16 cellular contexts compared by ENCODE assay signal in the genomic region with DNA sequence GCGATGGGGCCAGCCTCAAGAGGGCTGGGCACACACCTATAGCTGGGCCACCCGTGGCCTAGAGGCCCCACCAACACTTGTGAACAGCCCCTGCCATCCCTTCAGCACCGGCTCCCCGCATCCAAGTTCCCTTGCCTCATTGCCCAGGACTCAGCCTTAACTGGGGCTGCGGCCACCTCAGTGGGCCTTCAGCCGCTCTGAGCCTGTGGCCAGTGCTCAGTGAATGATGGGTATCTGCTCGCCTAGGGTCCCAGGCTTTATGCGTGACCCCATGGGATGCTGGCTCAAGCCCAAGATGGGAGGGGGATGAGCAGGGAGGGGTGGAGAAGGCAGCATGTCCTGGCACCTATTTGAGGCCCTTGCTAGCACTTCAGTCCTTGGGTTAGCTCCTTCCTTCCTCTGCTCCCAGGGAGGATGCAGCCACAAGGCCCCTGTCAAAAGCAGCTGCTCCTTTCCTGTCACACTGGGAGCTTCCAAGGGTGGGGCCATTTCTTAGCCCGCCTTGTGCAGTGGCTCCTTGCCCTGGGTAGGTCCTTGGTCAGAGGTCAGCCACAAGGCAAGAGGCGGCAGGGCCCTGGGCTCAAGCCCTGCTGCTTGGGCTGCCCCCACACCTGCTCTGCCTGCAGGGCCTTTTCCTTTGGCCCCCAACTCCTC. TPM values are rescaled to one million over a fixed set of nuclear protein-coding genes. Genes with fewer than 3 reads are reported as not detected.
A peak's percentile ranks its signal among the peaks of the same experiment; 100 is the strongest.
DNase-seq lines count a peak whose midpoint lies in the region; ATAC-seq, FAIRE-seq and TF ChIP-seq lines count a peak whose summit lies in the region.
"Had no signal": no experiment of that assay in that cellular context is flagged by ENCODE, and none has a peak within 500 bp of the region (broad histone marks: within the 10 kb centered on the region; RNA-seq: fewer than 3 reads in every experiment).

No MANE protein-coding gene starts in this region.

- H3K9me1 ChIP-seq in K562 (ENCODE audit: control insufficient read depth, insufficient read depth, low read length): peaks cover 7% of the 10 kb centered on the region

- H2AFZ ChIP-seq in K562 (ENCODE audit: low read depth, low read length): no peak overlapping the region
- H2AFZ ChIP-seq: GM23338 had no signal

- TF ChIP-seq EP300 in K562 (IDR thresholded peaks at IDR 0.05; ENCODE audit: low read length): no peak

- 1% methylated on average over 10 of the region's 10 CpGs for WGBS in K562 (ENCODE audit: insufficient coverage, low coverage, missing lambda C conversion rate)
- 92 to 94% methylated on average over 10 of the region's 10 CpGs for WGBS in pancreas, 2 donors
- no CpG with 5 or more reads among the region's 10 CpGs for WGBS in right lobe of liver (ENCODE audit: insufficient coverage, low coverage, low lambda C conversion rate, missing lambda C conversion rate)

- H3K27me3 ChIP-seq in K562 (ENCODE audit: control insufficient read depth in 2 of 2, insufficient read depth in 2 of 2, low read length in 2 of 2): peaks cover 91 to 100% of the 10 kb centered on the region in 2 experiments
- H3K27me3 ChIP-seq in pancreas: no peaks in the 10 kb centered on the region
- no peaks in the 10 kb centered on the region for H3K27me3 ChIP-seq in right lobe of liver

- no peak overlapping the region for H3K4me2 ChIP-seq in K562 (ENCODE audit: insufficient read depth, low read length)
- H3K4me2 ChIP-seq: GM23338 had no signal

- H3K79me2 ChIP-seq in K562 (ENCODE audit: control insufficient read depth, insufficient read depth, low read length): no peaks in the 10 kb centered on the region

- peak overlapping the region in 1 of 2 experiments; percentile 34; a peak in 1 of 4 replicates for H3K9ac ChIP-seq in K562 (ENCODE audit: insufficient read depth in 1 of 2, low read depth in 2 of 2, low read length in 2 of 2)

- H3K27ac ChIP-seq in K562 (ENCODE audit: extremely low read depth, low read depth, low read length) (no peak overlapping the region), substantia nigra (ENCODE audit: low read depth, low read length, poor library complexity, severe bottlenecking) (peak overlapping the region; percentile 100), pancreas (no peak overlapping the region), right lobe of liver (no peak overlapping the region)
- H3K27ac ChIP-seq: C4-2B had no signal

- H3K4me1 ChIP-seq in K562 (replicated peaks in 1 of 2; ENCODE audit: control insufficient read depth in 2 of 2, insufficient read depth in 2 of 2, low read length in 2 of 2) (peaks cover 0 to 42% of the 10 kb centered on the region in 2 experiments; a peak in 3 of 5 replicates), pancreas (no peaks in the 10 kb centered on the region), right lobe of liver (no peaks in the 10 kb centered on the region)

- CTCF ChIA-PET in K562 (lab: Yijun Ruan, JAX; ENCODE audit: low intra/inter-chr PET ratio): no interaction called here

- peaks cover 99% of the 10 kb centered on the region for H4K20me1 ChIP-seq in K562 (replicated peaks; ENCODE audit: control insufficient read depth, insufficient read depth, low read length)

- H3K4me3 ChIP-seq in K562 (no peak overlapping the region), pancreas (no peak overlapping the region), right lobe of liver (no peak overlapping the region)
- H3K4me3 ChIP-seq: GM12878, GM23338 had no signal

- intact Hi-C loops in K562 (cut with micrococcal nuclease): no loop called here
- intact Hi-C loops in pancreas (cut with DNase I): no loop called here
- intact Hi-C loops in right lobe of liver (cut with DNase I): no loop called here

- in situ Hi-C loops in K562 (cut with MboI): no loop called here

- TF ChIP-seq RAD21 in K562 (CRISPR knock-in tag; conservative IDR thresholded peaks at IDR 0.05 in 1 of 2, IDR thresholded peaks at IDR 0.05 in 1 of 2): no peak

- TF ChIP-seq POLR2A in K562 (conservative IDR thresholded peaks at IDR 0.05) (no peak), right lobe of liver (IDR thresholded peaks at IDR 0.05) (no peak)

- FAIRE-seq in K562 (lab: Jason Lieb, UNC): no peak
- no peak for FAIRE-seq in pancreas (lab: Jason Lieb, UNC)
- FAIRE-seq: GM12878, GM18507 had no signal

- BruUV-seq in K562 (replicated peaks; lab: Mats Ljungman, UMichigan): no TSS peak

- H3K36me3 ChIP-seq in K562 (ENCODE audit: control insufficient read depth, insufficient read depth, low read length) (no peaks in the 10 kb centered on the region), pancreas (no peaks in the 10 kb centered on the region), right lobe of liver (no peaks in the 10 kb centered on the region)

- no peaks in the 10 kb centered on the region for H3K9me3 ChIP-seq in K562 (replicated peaks; ENCODE audit: control insufficient read depth, insufficient read depth, low read depth, low read length)
- no peaks in the 10 kb centered on the region for H3K9me3 ChIP-seq in pancreas
- H3K9me3 ChIP-seq in right lobe of liver: no peaks in the 10 kb centered on the region

- no peak for TF ChIP-seq CTCF in K562 (IDR thresholded peaks at IDR 0.05 in 2 of 3, conservative IDR thresholded peaks at IDR 0.05 in 1 of 3; ENCODE audit: insufficient read depth in 2 of 3, low read depth in 1 of 3, low read length in 3 of 3)
- no peak for TF ChIP-seq CTCF in pancreas (IDR thresholded peaks at IDR 0.05)
- no peak for TF ChIP-seq CTCF in right lobe of liver (IDR thresholded peaks at IDR 0.05)

- POLR2A ChIA-PET in K562 (lab: Yijun Ruan, JAX): interaction anchor here (0.5 to 19.9 kb wide), 9 partner anchors 14 to 553 kb away, joined by 3 to 414 read pairs (median 3); no protein-coding TSS in a partner anchor

- DNase-seq in LHCN-M2 (ENCODE audit: low read depth) (peak; percentile 20), K562 (ENCODE audit: extremely low read depth in 1 of 4, low spot score in 3 of 4) (no peak), myocyte (ENCODE audit: low read depth) (peak; percentile 76), substantia nigra (lab: John Stamatoyannopoulos, UW) (no peak), Ammon's horn (ENCODE audit: low spot score) (no peak), pancreas (no peak), right lobe of liver (no peak)
- DNase-seq: 8988T; CD4-positive, alpha-beta memory T cell; H7 had no signal

- no peak for ATAC-seq in K562
- ATAC-seq in pancreas: no peak
- ATAC-seq in right lobe of liver: no peak
- ATAC-seq: GM12878, GM23338 had no signal

RNA-seq across cellular contexts. Expression of a gene that starts 31.8 kb away (rescaled TPM):
- total RNA-seq in LHCN-M2 (2014; rRNA removed) (6.1 and 9.6 TPM in 2 replicates), K562 (2014; rRNA removed) (0.14 and 0.24 TPM in 2 replicates), K562 (2014; rRNA removed; fragmentation: Illumina TruSeq; extraction: Trizol) (0.04 and 0.10 TPM in 2 replicates), K562 (2015; rRNA removed; fragmentation: Illumina TruSeq; extraction: Trizol) (0.04 and 0.11 TPM in 2 replicates), K562 (2021) (0.22 and 0.74 TPM in 2 replicates), myocyte (9.1 and 11.2 TPM in 2 replicates), pancreas (1 to 10 TPM in 4 of 6 donors, under 1 TPM in 2; 0.88 to 2.3 (median 1.6) TPM), right lobe of liver (1 to 10 TPM in 2 of 6 experiments, under 1 TPM in 4; 0.15 to 1.5 (median 0.53) TPM)
- polyA plus RNA-seq in LHCN-M2 (2012): 0.56 TPM
- 0.79 and 1.2 TPM in 2 replicates for total RNA-seq in K562 (2011; cell fraction: chromatin; rRNA removed; ENCODE audit: low replicate concordance)
- total RNA-seq in K562 (2011; cell fraction: nucleolus; rRNA removed): 0.50 and 0.79 TPM in 2 replicates
- 0.29 and 0.46 TPM in 2 replicates for total RNA-seq in K562 (2011; cell fraction: nucleoplasm; rRNA removed)
- polyA plus RNA-seq in K562 (2011; rRNA removed) (0.13 and 0.22 TPM in 2 replicates), K562 (2014; fragmentation: Illumina TruSeq; extraction: Trizol) (0.12 and 0.13 TPM in 2 replicates), K562 (2014; fragmentation: Nextera tagmentation; extraction: Ambion mirVana) (not detected), K562 (2014; rRNA removed) (0.18 TPM in 1 of 2 replicates, not detected in the other), pancreas (1 to 10 TPM; 2.8 to 9.7 TPM)
- polyA plus RNA-seq in K562 (2011; cell fraction: cytosol; rRNA removed): 0.15 and 0.31 TPM in 2 replicates
- polyA plus RNA-seq in K562 (2011; cell fraction: nucleus; rRNA removed): 0.35 and 0.60 TPM in 2 replicates
- 0.14 and 0.26 TPM in 2 replicates for polyA plus RNA-seq in K562 (2012)
- polyA minus RNA-seq in K562 (2011; rRNA and poly(A)+ RNA removed): 0.21 and 0.32 TPM in 2 replicates
- polyA minus RNA-seq in K562 (2011; cell fraction: cytosol; rRNA and poly(A)+ RNA removed): 0.57 TPM in 1 of 2 replicates, not detected in the other
- polyA minus RNA-seq in K562 (2011; cell fraction: nucleus; rRNA and poly(A)+ RNA removed): 0.40 and 0.67 TPM in 2 replicates
- polyA plus RNA-seq in myocyte (2012): 4.7 TPM

RNA-seq across cellular contexts. Expression of a gene that starts 39.7 kb away (rescaled TPM):
- total RNA-seq in LHCN-M2 (2014; rRNA removed) (not detected in 2 replicates), K562 (2014; rRNA removed) (not detected in 2 replicates), K562 (2014; rRNA removed; fragmentation: Illumina TruSeq; extraction: Trizol) (not detected in 2 replicates), K562 (2015; rRNA removed; fragmentation: Illumina TruSeq; extraction: Trizol) (not detected in 2 replicates), K562 (2021) (not detected in 2 replicates), myocyte (not detected in 2 replicates), pancreas (under 1 TPM; 0.51 to 0.97 (median 0.73) TPM), right lobe of liver (not detected)
- not detected for polyA plus RNA-seq in LHCN-M2 (2012)
- total RNA-seq in K562 (2011; cell fraction: chromatin; rRNA removed; ENCODE audit: low replicate concordance): not detected in 2 replicates
- total RNA-seq in K562 (2011; cell fraction: nucleolus; rRNA removed): not detected in 2 replicates
- not detected in 2 replicates for total RNA-seq in K562 (2011; cell fraction: nucleoplasm; rRNA removed)
- polyA plus RNA-seq in K562 (2011; rRNA removed) (0.24 TPM in 1 of 2 replicates, not detected in the other), K562 (2014; fragmentation: Illumina TruSeq; extraction: Trizol) (not detected in 2 replicates), K562 (2014; fragmentation: Nextera tagmentation; extraction: Ambion mirVana) (under 1 TPM in 1 of 2 experiments, not detected in 1; 0.35 TPM), K562 (2014; rRNA removed) (not detected in 2 replicates), pancreas (1 to 10 TPM in 1 of 2 donors, under 1 TPM in 1; 0.91 to 2.1 TPM)
- polyA plus RNA-seq in K562 (2011; cell fraction: cytosol; rRNA removed): not detected in 2 replicates
- polyA plus RNA-seq in K562 (2011; cell fraction: nucleus; rRNA removed): 0.27 TPM in 1 of 2 replicates, not detected in the other
- polyA plus RNA-seq in K562 (2012): not detected in 2 replicates
- not detected in 2 replicates for polyA minus RNA-seq in K562 (2011; rRNA and poly(A)+ RNA removed)
- not detected in 2 replicates for polyA minus RNA-seq in K562 (2011; cell fraction: cytosol; rRNA and poly(A)+ RNA removed)
- not detected in 2 replicates for polyA minus RNA-seq in K562 (2011; cell fraction: nucleus; rRNA and poly(A)+ RNA removed)
- 0.05 TPM for polyA plus RNA-seq in myocyte (2012)
- total RNA-seq: B cell; CD4-positive, alpha-beta memory T cell; G401; GM23338; H7 had no signal
- polyA plus RNA-seq: CD4-positive, alpha-beta memory T cell had no signal

RNA-seq across cellular contexts. Expression of a gene that starts 43.1 kb away (rescaled TPM):
- total RNA-seq in LHCN-M2 (2014; rRNA removed) (under 0.01 and 0.11 TPM in 2 replicates), K562 (2014; rRNA removed) (0.04 and 0.50 TPM in 2 replicates), K562 (2014; rRNA removed; fragmentation: Illumina TruSeq; extraction: Trizol) (not detected in 2 replicates), K562 (2015; rRNA removed; fragmentation: Illumina TruSeq; extraction: Trizol) (not detected in 2 replicates), K562 (2021) (0.09 TPM in 1 of 2 replicates, not detected in the other), myocyte (0.08 and 0.21 TPM in 2 replicates), pancreas (1 to 10 TPM; 1.2 to 4.4 (median 2.3) TPM), right lobe of liver (under 1 TPM; 0.07 to 0.65 (median 0.19) TPM)
- polyA plus RNA-seq in LHCN-M2 (2012): 0.16 TPM
- total RNA-seq in K562 (2011; cell fraction: chromatin; rRNA removed; ENCODE audit: low replicate concordance): not detected in 2 replicates
- not detected in 2 replicates for total RNA-seq in K562 (2011; cell fraction: nucleolus; rRNA removed)
- total RNA-seq in K562 (2011; cell fraction: nucleoplasm; rRNA removed): not detected in 2 replicates
- polyA plus RNA-seq in K562 (2011; rRNA removed) (0.01 and 0.04 TPM in 2 replicates), K562 (2014; fragmentation: Illumina TruSeq; extraction: Trizol) (not detected in 2 replicates), K562 (2014; fragmentation: Nextera tagmentation; extraction: Ambion mirVana) (under 1 TPM; 0.04 to 0.08 TPM), K562 (2014; rRNA removed) (0.08 TPM in 1 of 2 replicates, not detected in the other), pancreas (1 to 10 TPM; 3.5 to 7.3 TPM)
- polyA plus RNA-seq in K562 (2011; cell fraction: cytosol; rRNA removed): 0.58 TPM in 1 of 2 replicates, not detected in the other
- 0.06 TPM in 1 of 2 replicates, not detected in the other for polyA plus RNA-seq in K562 (2011; cell fraction: nucleus; rRNA removed)
- polyA plus RNA-seq in K562 (2012): 0.08 and 0.18 TPM in 2 replicates
- polyA minus RNA-seq in K562 (2011; rRNA and poly(A)+ RNA removed): 0.42 TPM in 1 of 2 replicates, not detected in the other
- polyA minus RNA-seq in K562 (2011; cell fraction: cytosol; rRNA and poly(A)+ RNA removed): not detected in 2 replicates
- 0.11 and 0.40 TPM in 2 replicates for polyA minus RNA-seq in K562 (2011; cell fraction: nucleus; rRNA and poly(A)+ RNA removed)
- 0.15 TPM for polyA plus RNA-seq in myocyte (2012)

Comparison
In these comparisons a context has a peak if more than half of its experiments do, and no peak if none do; other contexts are left out.
1. DNase-seq: peak in LHCN-M2 (single experiment) and myocyte (single experiment); none in K562 (0 of 4), substantia nigra (0 of 49), Ammon's horn (single experiment), pancreas (0 of 6) and right lobe of liver (0 of 3).